ENCODE assay signal across 11 cellular contexts in the genomic region with DNA sequence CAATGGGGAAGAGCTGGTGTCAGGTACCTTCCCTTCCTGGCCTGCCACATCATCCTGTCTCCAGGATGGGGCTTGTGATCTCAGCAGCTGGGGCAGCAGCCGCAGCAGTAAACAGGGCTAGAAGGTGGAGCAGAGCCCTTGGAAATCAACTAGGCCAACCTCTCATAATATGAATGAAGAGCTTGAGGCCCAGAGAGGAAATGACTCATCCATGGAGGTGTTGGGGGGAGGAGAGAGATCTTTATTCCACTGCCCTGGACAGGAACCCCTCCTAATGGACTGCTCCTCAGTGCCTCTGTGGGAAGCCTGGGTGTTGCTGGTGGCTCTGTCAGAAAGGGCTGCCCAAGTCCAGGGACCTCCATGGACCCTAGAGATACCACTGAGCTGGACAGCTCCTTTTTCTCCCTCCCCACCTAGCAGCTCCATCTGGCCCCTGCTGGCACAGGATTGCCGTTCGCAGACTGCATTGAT.
DNase-seq lines count a peak whose midpoint lies in the region; ATAC-seq, FAIRE-seq and TF ChIP-seq lines count a peak whose summit lies in the region.
"Had no signal": no experiment of that assay in that cellular context is flagged by ENCODE, and none has a peak within 500 bp of the region (broad histone marks: within the 10 kb centered on the region; RNA-seq: fewer than 3 reads in every experiment).

No MANE protein-coding gene starts in this region.

- no peak overlapping the region for H3K9ac ChIP-seq in NT2/D1 (ENCODE audit: insufficient read length, low read depth)

- H3K36me3 ChIP-seq in NT2/D1 (ENCODE audit: insufficient read depth, insufficient read length, low read length) = no peaks in the 10 kb centered on the region
- no peaks in the 10 kb centered on the region for H3K36me3 ChIP-seq in left ventricle myocardium inferior

- H3K4me1 ChIP-seq in A549 = peaks cover 39% of the 10 kb centered on the region
- H3K4me1 ChIP-seq in NT2/D1 (ENCODE audit: insufficient read depth, insufficient read length) = peaks cover 13% of the 10 kb centered on the region
- peaks cover 15% of the 10 kb centered on the region for H3K4me1 ChIP-seq in left ventricle myocardium inferior

- CTCF ChIA-PET in A549 (lab: Yijun Ruan, JAX) = interaction anchor here (0.9 to 3.2 kb wide), 4 partner anchors 9 to 114 kb away, joined by 4 to 9 read pairs (median 6); no protein-coding TSS in a partner anchor

- DNase-seq in A549 (ENCODE audit: low read depth in 1 of 2, low spot score in 1 of 2) (peak in 1 of 2 experiments; percentile 57), H54 (ENCODE audit: insufficient read length, low spot score) (peak; percentile 44), NT2/D1 (ENCODE audit: low read depth, low spot score) (peak; percentile 63), epithelial cell of prostate (ENCODE audit: low read depth, low spot score) (peak; percentile 54), superior temporal gyrus (ENCODE audit: extremely low spot score) (no peak), SIG-M5 treated with dmso at 0.1 percent for 504 hours (lab: John Stamatoyannopoulos, UW; ENCODE audit: unreplicated experiment) (no peak), middle frontal gyrus (ENCODE audit: extremely low spot score, low spot score) (no peak), left ventricle myocardium inferior (no peak)
- DNase-seq: activated gamma-delta T cell treated with Interleukin-2 at 50 U/mL for 16 hours, substantia nigra, T-helper 17 cell had no signal

- WGBS in A549 (ENCODE audit: missing lambda C conversion rate) = 63% methylated on average over 3 of the region's 3 CpGs

- FAIRE-seq in A549 (lab: Jason Lieb, UNC) (no peak), H54 (lab: Jason Lieb, UNC) (no peak)

- intact Hi-C loops in left ventricle myocardium inferior (cut with micrococcal nuclease) = no loop called here

- H3K9me3 ChIP-seq in A549 (no peaks in the 10 kb centered on the region), NT2/D1 (ENCODE audit: insufficient read depth, low read length) (no peaks in the 10 kb centered on the region), left ventricle myocardium inferior (replicated peaks) (no peaks in the 10 kb centered on the region)

- TF ChIP-seq POLR2A in A549 (IDR thresholded peaks at IDR 0.05; ENCODE audit: low read length) (no peak), H54 (IDR thresholded peaks at IDR 0.05; ENCODE audit: low read depth, low read length) (no peak)

- H3K27ac ChIP-seq in A549 (peak overlapping the region in 1 of 2 experiments; percentile 67; a peak in 3 of 6 replicates), epithelial cell of prostate (peak overlapping the region; percentile 73), left ventricle myocardium inferior (replicated peaks) (no peak overlapping the region)

- peak overlapping the region; percentile 19; the same call in 2 of the 3 replicates for H3K4me2 ChIP-seq in A549

- TF ChIP-seq CTCF in A549 (IDR thresholded peaks at IDR 0.05) = no peak
- TF ChIP-seq CTCF in left ventricle myocardium inferior (IDR thresholded peaks at IDR 0.05; ENCODE audit: borderline replicate concordance) = no peak

- H3K27me3 ChIP-seq in NT2/D1 (ENCODE audit: insufficient read depth, insufficient read length) (peaks cover 29% of the 10 kb centered on the region), left ventricle myocardium inferior (ENCODE audit: low read depth) (peaks cover 42% of the 10 kb centered on the region)

- H3K4me3 ChIP-seq in A549 (no peak overlapping the region), NT2/D1 (ENCODE audit: insufficient read length, low read depth) (no peak overlapping the region), left ventricle myocardium inferior (no peak overlapping the region)

- TF ChIP-seq EP300 in A549 (IDR thresholded peaks at IDR 0.05) = no peak

- no peak for TF ChIP-seq RAD21 in A549 (conservative IDR thresholded peaks at IDR 0.05 in 1 of 2, IDR thresholded peaks at IDR 0.05 in 1 of 2)

- POLR2A ChIA-PET in A549 (lab: Yijun Ruan, JAX) = no interaction called here

- no peak for ATAC-seq in A549
- ATAC-seq: T-helper 17 cell had no signal

TF ChIP-seq in A549, 52 proteins besides CTCF, POLR2A, EP300 and RAD21:
- TF ChIP-seq, protein P1, sequence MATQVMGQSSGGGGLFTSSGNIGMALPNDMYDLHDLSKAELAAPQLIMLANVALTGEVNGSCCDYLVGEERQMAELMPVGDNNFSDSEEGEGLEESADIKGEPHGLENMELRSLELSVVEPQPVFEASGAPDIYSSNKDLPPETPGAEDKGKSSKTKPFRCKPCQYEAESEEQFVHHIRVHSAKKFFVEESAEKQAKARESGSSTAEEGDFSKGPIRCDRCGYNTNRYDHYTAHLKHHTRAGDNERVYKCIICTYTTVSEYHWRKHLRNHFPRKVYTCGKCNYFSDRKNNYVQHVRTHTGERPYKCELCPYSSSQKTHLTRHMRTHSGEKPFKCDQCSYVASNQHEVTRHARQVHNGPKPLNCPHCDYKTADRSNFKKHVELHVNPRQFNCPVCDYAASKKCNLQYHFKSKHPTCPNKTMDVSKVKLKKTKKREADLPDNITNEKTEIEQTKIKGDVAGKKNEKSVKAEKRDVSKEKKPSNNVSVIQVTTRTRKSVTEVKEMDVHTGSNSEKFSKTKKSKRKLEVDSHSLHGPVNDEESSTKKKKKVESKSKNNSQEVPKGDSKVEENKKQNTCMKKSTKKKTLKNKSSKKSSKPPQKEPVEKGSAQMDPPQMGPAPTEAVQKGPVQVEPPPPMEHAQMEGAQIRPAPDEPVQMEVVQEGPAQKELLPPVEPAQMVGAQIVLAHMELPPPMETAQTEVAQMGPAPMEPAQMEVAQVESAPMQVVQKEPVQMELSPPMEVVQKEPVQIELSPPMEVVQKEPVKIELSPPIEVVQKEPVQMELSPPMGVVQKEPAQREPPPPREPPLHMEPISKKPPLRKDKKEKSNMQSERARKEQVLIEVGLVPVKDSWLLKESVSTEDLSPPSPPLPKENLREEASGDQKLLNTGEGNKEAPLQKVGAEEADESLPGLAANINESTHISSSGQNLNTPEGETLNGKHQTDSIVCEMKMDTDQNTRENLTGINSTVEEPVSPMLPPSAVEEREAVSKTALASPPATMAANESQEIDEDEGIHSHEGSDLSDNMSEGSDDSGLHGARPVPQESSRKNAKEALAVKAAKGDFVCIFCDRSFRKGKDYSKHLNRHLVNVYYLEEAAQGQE (IDR thresholded peaks at IDR 0.05) = peak; percentile 68; the same call in 1 of the 2 replicates
- no peak for TF ChIP-seq FOSL2 (IDR thresholded peaks at IDR 0.05)
- TF ChIP-seq FOSL2 (CRISPR knock-in tag; IDR thresholded peaks at IDR 0.05) = peak; percentile 30; the same call in 1 of the 2 replicates
- no peak for TF ChIP-seq RFX5 (IDR thresholded peaks at IDR 0.05)
- no peak for TF ChIP-seq MAZ (IDR thresholded peaks at IDR 0.05; ENCODE audit: borderline replicate concordance, low read depth, low read length)
- TF ChIP-seq, protein P2, sequence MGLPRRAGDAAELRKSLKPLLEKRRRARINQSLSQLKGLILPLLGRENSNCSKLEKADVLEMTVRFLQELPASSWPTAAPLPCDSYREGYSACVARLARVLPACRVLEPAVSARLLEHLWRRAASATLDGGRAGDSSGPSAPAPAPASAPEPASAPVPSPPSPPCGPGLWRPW (IDR thresholded peaks at IDR 0.05) = no peak
- TF ChIP-seq, protein P3, sequence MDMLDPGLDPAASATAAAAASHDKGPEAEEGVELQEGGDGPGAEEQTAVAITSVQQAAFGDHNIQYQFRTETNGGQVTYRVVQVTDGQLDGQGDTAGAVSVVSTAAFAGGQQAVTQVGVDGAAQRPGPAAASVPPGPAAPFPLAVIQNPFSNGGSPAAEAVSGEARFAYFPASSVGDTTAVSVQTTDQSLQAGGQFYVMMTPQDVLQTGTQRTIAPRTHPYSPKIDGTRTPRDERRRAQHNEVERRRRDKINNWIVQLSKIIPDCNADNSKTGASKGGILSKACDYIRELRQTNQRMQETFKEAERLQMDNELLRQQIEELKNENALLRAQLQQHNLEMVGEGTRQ (IDR thresholded peaks at IDR 0.05) = no peak

Comparison
In these comparisons a context has a peak if more than half of its experiments do, and no peak if none do; other contexts are left out.
1. DNase-seq: peak in H54 (single experiment), NT2/D1 (single experiment) and epithelial cell of prostate (single experiment); none in superior temporal gyrus (single experiment), SIG-M5 treated with dmso at 0.1 percent for 504 hours (single experiment), middle frontal gyrus (single experiment) and left ventricle myocardium inferior (single experiment).